ENCODE assay signal across 9 cellular contexts in the genomic region with DNA sequence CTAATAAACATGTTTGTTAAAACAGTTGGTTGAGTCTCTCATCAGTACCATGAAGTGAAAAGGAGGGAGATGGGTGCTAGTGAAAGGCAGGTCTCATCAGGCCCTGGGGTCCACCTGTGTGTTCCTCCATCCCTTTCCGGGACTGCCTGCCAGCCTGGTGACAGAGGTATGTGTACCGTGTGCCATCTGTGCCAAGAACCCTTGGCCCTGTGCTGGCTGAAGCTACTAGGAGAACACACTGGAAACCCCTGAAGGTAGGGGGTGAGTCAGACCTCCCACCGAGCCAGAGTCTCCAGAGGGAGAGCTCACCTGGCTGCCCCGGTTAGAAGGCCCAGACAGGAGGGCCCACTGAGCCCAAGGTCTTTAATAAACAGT. TPM values are rescaled to one million over a fixed set of nuclear protein-coding genes. Genes with fewer than 3 reads are reported as not detected.
DNase-seq lines count a peak whose midpoint lies in the region; ATAC-seq and TF ChIP-seq lines count a peak whose summit lies in the region.
"Had no signal": no experiment of that assay in that cellular context is flagged by ENCODE, and none has a peak within 500 bp of the region (broad histone marks: within the 10 kb centered on the region; RNA-seq: fewer than 3 reads in every experiment).

No MANE protein-coding gene starts in this region.

- peaks cover 25% of the 10 kb centered on the region for H3K36me3 Mint-ChIP-seq in activated T-cell treated with anti-CD3 and anti-CD28 coated beads, Interleukin-2, amount 50 U/mL, for 4 hours (ENCODE audit: insufficient read depth)

- H3K4me1 ChIP-seq in right cardiac atrium (ENCODE audit: control insufficient read depth, insufficient read depth, low read length), result peaks cover 6% of the 10 kb centered on the region
- H3K4me1 ChIP-seq in smooth muscle cell (ENCODE audit: low read depth), result peaks cover 21% of the 10 kb centered on the region

- intact Hi-C loops in right cardiac atrium (cut with DNase I), result loop anchor here in 3 of 4 donors (10.0 kb wide), 2 partner anchors 49 to 59 kb away; no protein-coding TSS in a partner anchor

- H3K4me1 Mint-ChIP-seq in activated T-cell treated with anti-CD3 and anti-CD28 coated beads, Interleukin-2, amount 50 U/mL, for 4 hours (ENCODE audit: low read depth), result peaks cover 39% of the 10 kb centered on the region

- peaks cover 57% of the 10 kb centered on the region for H3F3A ChIP-seq in smooth muscle cell (ENCODE audit: low read depth)

- DNase-seq in AG04450 (ENCODE audit: low read depth, low spot score) (no peak), HL-60 (ENCODE audit: low read depth in 1 of 2, low spot score in 1 of 2) (no peak), right cardiac atrium (peak in 2 of 3 donors; percentile 50 to 55), smooth muscle cell (lab: John Stamatoyannopoulos, UW; ENCODE audit: unreplicated experiment) (no peak), retina (no peak)
- DNase-seq in activated T-cell treated with anti-CD3 and anti-CD28 coated beads, Interleukin-2, amount 50 U/mL, for 4 hours, result peak; percentile 53

- peaks cover 28% of the 10 kb centered on the region for H3K79me2 ChIP-seq in smooth muscle cell (ENCODE audit: low read depth)

- H3K9me3 ChIP-seq in AG04450 (ENCODE audit: control insufficient read depth, insufficient read depth, low read length) (peaks cover 11% of the 10 kb centered on the region; the same call in 1 of the 2 replicates), right cardiac atrium (ENCODE audit: control insufficient read depth, low read length) (no peaks in the 10 kb centered on the region), smooth muscle cell (replicated peaks; ENCODE audit: low read depth) (no peaks in the 10 kb centered on the region)
- H3K9me3 ChIP-seq: neutrophil had no signal

- H3K27me3 ChIP-seq in AG04450 (ENCODE audit: control insufficient read depth, insufficient read depth, low read length) (no peaks in the 10 kb centered on the region), HL-60 (ENCODE audit: insufficient read depth, poor library complexity, severe bottlenecking) (no peaks in the 10 kb centered on the region), right cardiac atrium (ENCODE audit: control insufficient read depth, insufficient read depth) (no peaks in the 10 kb centered on the region), smooth muscle cell (ENCODE audit: low read depth) (no peaks in the 10 kb centered on the region)
- H3K27me3 ChIP-seq: neutrophil had no signal

- no peaks in the 10 kb centered on the region for H3K27me3 Mint-ChIP-seq in activated T-cell treated with anti-CD3 and anti-CD28 coated beads, Interleukin-2, amount 50 U/mL, for 4 hours (ENCODE audit: low read depth)

- peak overlapping the region; percentile 89 for H3K4me2 ChIP-seq in smooth muscle cell

- H3K4me3 ChIP-seq in AG04450 (ENCODE audit: low read depth, low read length), result peak overlapping the region; percentile 98
- peak overlapping the region; percentile 90; the same call in 1 of the 2 replicates for H3K4me3 ChIP-seq in HL-60 (replicated peaks; ENCODE audit: insufficient read depth, low read length)
- H3K4me3 ChIP-seq in right cardiac atrium (ENCODE audit: low read length), result peak overlapping the region; percentile 68
- peak overlapping the region; percentile 93 for H3K4me3 ChIP-seq in smooth muscle cell

- no peaks in the 10 kb centered on the region for H3K9me3 Mint-ChIP-seq in activated T-cell treated with anti-CD3 and anti-CD28 coated beads, Interleukin-2, amount 50 U/mL, for 4 hours

- TF ChIP-seq CTCF in AG04450 (IDR thresholded peaks at IDR 0.05; ENCODE audit: low read depth, low read length) (no peak), HL-60 (IDR thresholded peaks at IDR 0.05; ENCODE audit: insufficient read depth, low read length) (no peak), smooth muscle cell (IDR thresholded peaks at IDR 0.05; ENCODE audit: borderline replicate concordance, insufficient read depth, poor library complexity, severe bottlenecking) (no peak)

- H3K27ac ChIP-seq in AG04450 (ENCODE audit: low read depth, low read length) (no peak overlapping the region), HL-60 (replicated peaks) (no peak overlapping the region), right cardiac atrium (ENCODE audit: low read length) (peak overlapping the region; percentile 28), smooth muscle cell (ENCODE audit: low read depth) (peak overlapping the region; percentile 82)

- CTCF ChIA-PET in AG04450 (lab: Charles Lee), result interaction anchor here (0.7 to 1.1 kb wide), 2 partner anchors 59 to 350 kb away, joined by 4 to 6 read pairs; partner anchors contain the start of genes ANAPC16 and ASCC1

- H4K20me1 ChIP-seq in smooth muscle cell (ENCODE audit: low read depth), result peaks cover 32% of the 10 kb centered on the region

- peak overlapping the region; percentile 85 for H3K9ac ChIP-seq in smooth muscle cell (ENCODE audit: low read depth)

- no peak overlapping the region for H2AFZ ChIP-seq in smooth muscle cell (ENCODE audit: low read depth)

- POLR2A ChIA-PET in AG04450 (lab: Yijun Ruan, JAX), result interaction anchor here (1.7 to 4.7 kb wide), 3 partner anchors 17 to 45 kb away, joined by 7 to 75 read pairs (median 63); no protein-coding TSS in a partner anchor

- no peak for ATAC-seq in activated T-cell treated with anti-CD3 and anti-CD28 coated beads, Interleukin-2, amount 50 U/mL, for 4 hours
- ATAC-seq in right cardiac atrium (no peak), GM18909 (IDR thresholded peaks at IDR 0.05; ENCODE audit: poor library complexity, unreplicated experiment) (no peak), HG03045 (IDR thresholded peaks at IDR 0.05; ENCODE audit: unreplicated experiment) (no peak)

- peak overlapping the region; percentile 98 for H3K4me3 Mint-ChIP-seq in activated T-cell treated with anti-CD3 and anti-CD28 coated beads, Interleukin-2, amount 50 U/mL, for 4 hours

- H3K36me3 ChIP-seq in smooth muscle cell (ENCODE audit: low read depth), result no peaks in the 10 kb centered on the region
- H3K36me3 ChIP-seq: neutrophil had no signal

- WGBS in right cardiac atrium, result 49% methylated on average over 4 of the region's 4 CpGs
- WGBS in smooth muscle cell (ENCODE audit: low lambda C conversion rate), result 58% methylated on average over 4 of the region's 4 CpGs

RNA-seq across cellular contexts. Expression of gene DDIT4, which starts 2.3 kb away (rescaled TPM):
- polyA plus RNA-seq in AG04450 (2011; rRNA removed), result 103 and 120 TPM in 2 replicates
- 110 and 132 TPM in 2 replicates for polyA minus RNA-seq in AG04450 (2011; rRNA and poly(A)+ RNA removed)
- total RNA-seq in activated T-cell treated with anti-CD3 and anti-CD28 coated beads, Interleukin-2, amount 50 U/mL, for 4 hours, result 100 to 1,000 TPM; 240 to 268 (median 263) TPM
- total RNA-seq in right cardiac atrium, result 100 to 1,000 TPM in 1 of 4 donors, 10 to 100 TPM in 3; 33.0 to 113 (median 76.5) TPM
- polyA plus RNA-seq in right cardiac atrium, result 53.6 TPM
- total RNA-seq in smooth muscle cell, result 161 and 198 TPM in 2 replicates
- polyA plus RNA-seq in smooth muscle cell, result 248 and 299 TPM in 2 replicates

RNA-seq across cellular contexts. Expression of gene ASCC1, which starts 59.9 kb away (rescaled TPM):
- polyA plus RNA-seq in AG04450 (2011; rRNA removed) (36.3 and 43.7 TPM in 2 replicates), right cardiac atrium (26.0 TPM), smooth muscle cell (24.0 and 24.7 TPM in 2 replicates)
- 20.2 and 33.2 TPM in 2 replicates for polyA minus RNA-seq in AG04450 (2011; rRNA and poly(A)+ RNA removed)
- total RNA-seq in activated T-cell treated with anti-CD3 and anti-CD28 coated beads, Interleukin-2, amount 50 U/mL, for 4 hours, result 10 to 100 TPM; 33.8 to 37.0 (median 34.3) TPM
- total RNA-seq in right cardiac atrium (10 to 100 TPM; 27.6 to 37.9 (median 32.8) TPM), smooth muscle cell (28.1 and 37.0 TPM in 2 replicates)

Comparison
In these comparisons a context has a peak if more than half of its experiments do, and no peak if none do; other contexts are left out.
1. DNase-seq: peak in activated T-cell treated with anti-CD3 and anti-CD28 coated beads, Interleukin-2, amount 50 U/mL, for 4 hours (single experiment) and right cardiac atrium (2 of 3); none in AG04450 (single experiment), HL-60 (0 of 2), smooth muscle cell (single experiment) and retina (single experiment).
2. H3K27ac ChIP-seq: peak in right cardiac atrium (single experiment) and smooth muscle cell (single experiment); none in AG04450 (single experiment) and HL-60 (single experiment).
3. Peak in every context shown above with its lines, with median percentiles within 50 percentile points of each other: H3K4me3 ChIP-seq.